ENCODE assay signal across 11 cellular contexts in genomic region chr2:105747997-105748396, GRCh38. TPM values are rescaled to one million over a fixed set of nuclear protein-coding genes. Genes with fewer than 3 reads are reported as not detected.
DNase-seq lines count a peak whose midpoint lies in the region; ATAC-seq lines count a peak whose summit lies in the region.
"Had no signal": no experiment of that assay in that cellular context is flagged by ENCODE, and none has a peak within 500 bp of the region (broad histone marks: within the 10 kb centered on the region; RNA-seq: fewer than 3 reads in every experiment).

No MANE protein-coding gene starts in this region.

- H3K4me1 Mint-ChIP-seq in activated T-cell treated with anti-CD3 and anti-CD28 coated beads, Interleukin-2, amount 50 U/mL, for 24 hours (ENCODE audit: low read depth): peaks cover 79% of the 10 kb centered on the region
- H3K4me1 Mint-ChIP-seq in activated T-helper 2 cell treated with anti-CD3 and anti-CD28 coated beads, Interferon-gamma antibody, Interleukin-2, Interleukin-4, amounts not matched to agents 10 μg/mL and 5 μg/mL and 100 μg/mL, durations not matched to agents 14 hours and 24 hours and 36 hours (ENCODE audit: low read depth): peaks cover 66% of the 10 kb centered on the region
- peaks cover 72 to 82% of the 10 kb centered on the region in 2 donors for H3K4me1 Mint-ChIP-seq in immature natural killer cell
- H3K4me1 Mint-ChIP-seq in stimulated activated naive B cell treated with anti-CD40 and anti-IgM and Interleukin-4, amounts not matched to agents 10 μg/mL and 1 μg/mL and 100 μg/mL, for 72 hours: peaks cover 57 to 78% of the 10 kb centered on the region in 2 donors

- no peaks in the 10 kb centered on the region for H3K27me3 Mint-ChIP-seq in activated T-cell treated with anti-CD3 and anti-CD28 coated beads, Interleukin-2, amount 50 U/mL, for 24 hours
- H3K27me3 Mint-ChIP-seq in activated T-helper 2 cell treated with anti-CD3 and anti-CD28 coated beads, Interferon-gamma antibody, Interleukin-2, Interleukin-4, amounts not matched to agents 10 μg/mL and 5 μg/mL and 100 μg/mL, durations not matched to agents 14 hours and 24 hours and 36 hours (ENCODE audit: low read depth): no peaks in the 10 kb centered on the region
- H3K27me3 Mint-ChIP-seq in immature natural killer cell (ENCODE audit: low read depth in 3 of 3): peaks cover 4 to 8% (median 5%) of the 10 kb centered on the region in 3 donors
- H3K27me3 Mint-ChIP-seq in stimulated activated naive B cell treated with anti-CD40 and anti-IgM and Interleukin-4, amounts not matched to agents 10 μg/mL and 1 μg/mL and 100 μg/mL, for 72 hours: no peaks in the 10 kb centered on the region

- peaks cover 72% of the 10 kb centered on the region for H3K36me3 Mint-ChIP-seq in activated T-cell treated with anti-CD3 and anti-CD28 coated beads, Interleukin-2, amount 50 U/mL, for 24 hours (ENCODE audit: low read depth)
- H3K36me3 Mint-ChIP-seq in activated T-helper 2 cell treated with anti-CD3 and anti-CD28 coated beads, Interferon-gamma antibody, Interleukin-2, Interleukin-4, amounts not matched to agents 10 μg/mL and 5 μg/mL and 100 μg/mL, durations not matched to agents 14 hours and 24 hours and 36 hours (ENCODE audit: low read depth): peaks cover 68% of the 10 kb centered on the region
- peaks cover 0 to 21% (median 0%) of the 10 kb centered on the region in 3 donors for H3K36me3 Mint-ChIP-seq in immature natural killer cell
- peaks cover 55 to 61% of the 10 kb centered on the region in 2 donors for H3K36me3 Mint-ChIP-seq in stimulated activated naive B cell treated with anti-CD40 and anti-IgM and Interleukin-4, amounts not matched to agents 10 μg/mL and 1 μg/mL and 100 μg/mL, for 72 hours

- intact Hi-C loops in activated T-helper 2 cell treated with anti-CD3 and anti-CD28 coated beads, Interferon-gamma antibody, Interleukin-2, Interleukin-4, amounts not matched to agents 10 μg/mL and 5 μg/mL and 100 μg/mL, durations not matched to agents 14 hours and 24 hours and 36 hours (cut with micrococcal nuclease): loop anchor here (2.0 to 5.0 kb wide), 5 partner anchors 93 to 351 kb away; no protein-coding TSS in a partner anchor

- peak overlapping the region; percentile 98 for H3K27ac Mint-ChIP-seq in activated T-cell treated with anti-CD3 and anti-CD28 coated beads, Interleukin-2, amount 50 U/mL, for 24 hours
- peak overlapping the region; percentile 95 for H3K27ac Mint-ChIP-seq in activated T-helper 2 cell treated with anti-CD3 and anti-CD28 coated beads, Interferon-gamma antibody, Interleukin-2, Interleukin-4, amounts not matched to agents 10 μg/mL and 5 μg/mL and 100 μg/mL, durations not matched to agents 14 hours and 24 hours and 36 hours
- peak overlapping the region; percentile 26 to 83 (median 64) for H3K27ac Mint-ChIP-seq in immature natural killer cell
- peak overlapping the region; percentile 93 for H3K27ac Mint-ChIP-seq in stimulated activated naive B cell treated with anti-CD40 and anti-IgM and Interleukin-4, amounts not matched to agents 10 μg/mL and 1 μg/mL and 100 μg/mL, for 72 hours

- DNase-seq in activated T-cell treated with anti-CD3 and anti-CD28 coated beads, Interleukin-2, amount 50 U/mL, for 24 hours: no peak
- no peak for DNase-seq in activated T-cell treated with anti-CD3 and anti-CD28 coated beads, Interleukin-2, amount 50 U/mL, for 1 hour
- no peak for DNase-seq in activated T-helper 2 cell treated with anti-CD3 and anti-CD28 coated beads, Interferon-gamma antibody, Interleukin-2, Interleukin-4, amounts not matched to agents 10 μg/mL and 5 μg/mL and 100 μg/mL, durations not matched to agents 14 hours and 24 hours and 36 hours (ENCODE audit: low spot score)
- DNase-seq in immature natural killer cell (no peak), SW 1271 (lab: John Stamatoyannopoulos, UW) (no peak)
- no peak for DNase-seq in stimulated activated naive B cell treated with anti-CD40 and anti-IgM and Interleukin-4, amounts not matched to agents 10 μg/mL and 1 μg/mL and 100 μg/mL, for 72 hours
- DNase-seq: ACHN, NCI-H510A, sigmoid colon had no signal

- no peak for ATAC-seq in stimulated activated naive B cell treated with anti-CD40 and anti-IgM and Interleukin-4, amounts not matched to agents 10 μg/mL and 1 μg/mL and 100 μg/mL, for 72 hours (replicated peaks)
- ATAC-seq in HG02798 (IDR thresholded peaks at IDR 0.05; ENCODE audit: poor library complexity, unreplicated experiment): no peak
- no peak for ATAC-seq in HG03135 (IDR thresholded peaks at IDR 0.05; ENCODE audit: unreplicated experiment)

- peak overlapping the region; percentile 87 for H3K4me3 Mint-ChIP-seq in activated T-cell treated with anti-CD3 and anti-CD28 coated beads, Interleukin-2, amount 50 U/mL, for 24 hours
- peak overlapping the region; percentile 89 for H3K4me3 Mint-ChIP-seq in activated T-helper 2 cell treated with anti-CD3 and anti-CD28 coated beads, Interferon-gamma antibody, Interleukin-2, Interleukin-4, amounts not matched to agents 10 μg/mL and 5 μg/mL and 100 μg/mL, durations not matched to agents 14 hours and 24 hours and 36 hours (ENCODE audit: low read depth)
- H3K4me3 Mint-ChIP-seq in immature natural killer cell: peak overlapping the region; percentile 24 to 48 (median 28)
- H3K4me3 Mint-ChIP-seq in stimulated activated naive B cell treated with anti-CD40 and anti-IgM and Interleukin-4, amounts not matched to agents 10 μg/mL and 1 μg/mL and 100 μg/mL, for 72 hours: peak overlapping the region; percentile 87 to 91

- no peaks in the 10 kb centered on the region for H3K9me3 Mint-ChIP-seq in activated T-cell treated with anti-CD3 and anti-CD28 coated beads, Interleukin-2, amount 50 U/mL, for 24 hours
- no peaks in the 10 kb centered on the region for H3K9me3 Mint-ChIP-seq in activated T-helper 2 cell treated with anti-CD3 and anti-CD28 coated beads, Interferon-gamma antibody, Interleukin-2, Interleukin-4, amounts not matched to agents 10 μg/mL and 5 μg/mL and 100 μg/mL, durations not matched to agents 14 hours and 24 hours and 36 hours
- no peaks in the 10 kb centered on the region for H3K9me3 Mint-ChIP-seq in immature natural killer cell
- H3K9me3 Mint-ChIP-seq in stimulated activated naive B cell treated with anti-CD40 and anti-IgM and Interleukin-4, amounts not matched to agents 10 μg/mL and 1 μg/mL and 100 μg/mL, for 72 hours: peaks cover 0 to 3% of the 10 kb centered on the region in 2 donors

RNA-seq across cellular contexts. Expression of gene NCK2, which starts 3.3 kb away (rescaled TPM):
- total RNA-seq in activated T-helper 2 cell treated with anti-CD3 and anti-CD28 coated beads, Interferon-gamma antibody, Interleukin-2, Interleukin-4, amounts not matched to agents 10 μg/mL and 5 μg/mL and 100 μg/mL, durations not matched to agents 14 hours and 24 hours and 36 hours: 72.4 and 73.9 TPM in 2 replicates
- 10 to 100 TPM; 10.7 to 22.1 (median 16.2) TPM for polyA plus RNA-seq in immature natural killer cell

Comparison
In these comparisons a context has a peak if more than half of its experiments do, and no peak if none do; other contexts are left out.
1. H3K4me3 Mint-ChIP-seq: peak in every context shown above with its lines; median percentile 89 in activated T-helper 2 cell treated with anti-CD3 and anti-CD28 coated beads, Interferon-gamma antibody, Interleukin-2, Interleukin-4, amounts not matched to agents 10 μg/mL and 5 μg/mL and 100 μg/mL, durations not matched to agents 14 hours and 24 hours and 36 hours; 89 in stimulated activated naive B cell treated with anti-CD40 and anti-IgM and Interleukin-4, amounts not matched to agents 10 μg/mL and 1 μg/mL and 100 μg/mL, for 72 hours; 87 in activated T-cell treated with anti-CD3 and anti-CD28 coated beads, Interleukin-2, amount 50 U/mL, for 24 hours; 28 in immature natural killer cell.